ENCODE assay signal across 29 cellular contexts in genomic region chr13:37797606-37798005, GRCh38.
"Had no signal": no experiment of that assay in that cellular context is flagged by ENCODE, and none has a peak within 500 bp of the region (broad histone marks: within the 10 kb centered on the region; RNA-seq: fewer than 3 reads in every experiment).

No MANE protein-coding gene starts in this region.

- H3K27ac ChIP-seq: KMS-11, SK-N-MC, VCaP had no signal

- H3K4me3 ChIP-seq: MG63, SK-N-MC had no signal

- H3K4me1 Mint-ChIP-seq: activated CD4-positive, alpha-beta memory T cell treated with anti-CD3 and anti-CD28 coated beads, Interleukin-2, amount 10 ng/mL, durations not matched to agents 7 days and 5 days; activated CD4-positive, alpha-beta T cell treated with anti-CD3 and anti-CD28 coated beads for 36 hours; activated naive CD4-positive, alpha-beta T cell treated with anti-CD3 and anti-CD28 coated beads, Interleukin-2, amount 10 ng/mL, durations not matched to agents 7 days and 5 days; activated naive CD8-positive, alpha-beta T cell treated with anti-CD3 and anti-CD28 coated beads for 36 hours; activated T-helper 17 cell treated with anti-CD3 and anti-CD28 coated beads, Interleukin-2, amount 50 U/mL, for 72 hours; T-cell had no signal

- H3K9me3 ChIP-seq: MG63 had no signal

- H3K36me3 ChIP-seq: MG63 had no signal

- H3K9ac ChIP-seq: KMS-11 had no signal

- H3K4me2 ChIP-seq: KMS-11 had no signal

- H3K4me3 Mint-ChIP-seq: activated CD4-positive, alpha-beta memory T cell treated with anti-CD3 and anti-CD28 coated beads, Interleukin-2, amount 10 ng/mL, durations not matched to agents 7 days and 5 days; activated CD4-positive, alpha-beta T cell treated with anti-CD3 and anti-CD28 coated beads for 36 hours; activated naive CD4-positive, alpha-beta T cell treated with anti-CD3 and anti-CD28 coated beads, Interleukin-2, amount 10 ng/mL, durations not matched to agents 7 days and 5 days; activated naive CD8-positive, alpha-beta T cell treated with anti-CD3 and anti-CD28 coated beads for 36 hours; activated T-helper 17 cell treated with anti-CD3 and anti-CD28 coated beads, Interleukin-2, amount 50 U/mL, for 72 hours; brain; T-cell had no signal

- ATAC-seq: activated CD4-positive, alpha-beta T cell treated with anti-CD3 and anti-CD28 coated beads for 36 hours; activated T-helper 17 cell treated with anti-CD3 and anti-CD28 coated beads, Interleukin-2, amount 50 U/mL, for 72 hours; Panc1; Right ventricle myocardium inferior; T-cell had no signal

- H3K36me3 Mint-ChIP-seq: activated naive CD4-positive, alpha-beta T cell treated with anti-CD3 and anti-CD28 coated beads, Interleukin-2, amount 10 ng/mL, durations not matched to agents 7 days and 5 days; activated naive CD8-positive, alpha-beta T cell treated with anti-CD3 and anti-CD28 coated beads for 36 hours; brain; T-cell had no signal

- H3K27me3 ChIP-seq: MG63 had no signal

- DNase-seq: activated CD4-positive, alpha-beta memory T cell treated with anti-CD3 and anti-CD28 coated beads, Interleukin-2, amount 10 ng/mL, durations not matched to agents 7 days and 5 days; activated CD4-positive, alpha-beta T cell treated with anti-CD3 and anti-CD28 coated beads for 36 hours; activated CD4-positive, alpha-beta T cell treated with anti-CD3 and anti-CD28 coated beads, Interleukin-2, amount 50 U/mL, for 1 hour; activated CD4-positive, CD25-positive, alpha-beta regulatory T cell; activated gamma-delta T cell; activated naive CD4-positive, alpha-beta T cell treated with anti-CD3 and anti-CD28 coated beads, Interleukin-2, amount 10 ng/mL, durations not matched to agents 7 days and 5 days; activated naive CD8-positive, alpha-beta T cell treated with anti-CD3 and anti-CD28 coated beads for 36 hours; activated T-cell treated with anti-CD3 and anti-CD28 coated beads for 4 hours; activated T-cell treated with anti-CD3 and anti-CD28 coated beads, Interleukin-2, amount 50 U/mL, for 48 hours; MG63; NCI-H1105; NCI-H1436; NCI-H1694 treated with DMSO at 0.1 percent for 48 hours; NCI-H2081; NCI-H510A treated with DMSO at 0.1 percent for 48 hours; NCI-H69; NK-92 treated with Interleukin-12 subunit alpha and Interleukin-12 subunit beta, amount 100 ng/mL, for 24 hours; OCI-M1; RPMI8226; T-cell; T-helper 2 cell; T1000 had no signal

- H3K27ac Mint-ChIP-seq: activated CD4-positive, alpha-beta memory T cell treated with anti-CD3 and anti-CD28 coated beads, Interleukin-2, amount 10 ng/mL, durations not matched to agents 7 days and 5 days; activated CD4-positive, alpha-beta T cell treated with anti-CD3 and anti-CD28 coated beads for 36 hours; activated naive CD4-positive, alpha-beta T cell treated with anti-CD3 and anti-CD28 coated beads, Interleukin-2, amount 10 ng/mL, durations not matched to agents 7 days and 5 days; activated naive CD8-positive, alpha-beta T cell treated with anti-CD3 and anti-CD28 coated beads for 36 hours; activated T-helper 17 cell treated with anti-CD3 and anti-CD28 coated beads, Interleukin-2, amount 50 U/mL, for 72 hours; brain; T-cell had no signal

- H3K27me3 Mint-ChIP-seq: activated CD4-positive, alpha-beta memory T cell treated with anti-CD3 and anti-CD28 coated beads, Interleukin-2, amount 10 ng/mL, durations not matched to agents 7 days and 5 days; activated naive CD4-positive, alpha-beta T cell treated with anti-CD3 and anti-CD28 coated beads, Interleukin-2, amount 10 ng/mL, durations not matched to agents 7 days and 5 days; activated naive CD8-positive, alpha-beta T cell treated with anti-CD3 and anti-CD28 coated beads for 36 hours; activated T-helper 17 cell treated with anti-CD3 and anti-CD28 coated beads, Interleukin-2, amount 50 U/mL, for 72 hours; brain; T-cell had no signal

- H3K9me3 Mint-ChIP-seq: activated CD4-positive, alpha-beta memory T cell treated with anti-CD3 and anti-CD28 coated beads, Interleukin-2, amount 10 ng/mL, durations not matched to agents 7 days and 5 days; activated naive CD4-positive, alpha-beta T cell treated with anti-CD3 and anti-CD28 coated beads, Interleukin-2, amount 10 ng/mL, durations not matched to agents 7 days and 5 days; activated naive CD8-positive, alpha-beta T cell treated with anti-CD3 and anti-CD28 coated beads for 36 hours; activated T-helper 17 cell treated with anti-CD3 and anti-CD28 coated beads, Interleukin-2, amount 50 U/mL, for 72 hours; brain had no signal
